In the genomic region with DNA sequence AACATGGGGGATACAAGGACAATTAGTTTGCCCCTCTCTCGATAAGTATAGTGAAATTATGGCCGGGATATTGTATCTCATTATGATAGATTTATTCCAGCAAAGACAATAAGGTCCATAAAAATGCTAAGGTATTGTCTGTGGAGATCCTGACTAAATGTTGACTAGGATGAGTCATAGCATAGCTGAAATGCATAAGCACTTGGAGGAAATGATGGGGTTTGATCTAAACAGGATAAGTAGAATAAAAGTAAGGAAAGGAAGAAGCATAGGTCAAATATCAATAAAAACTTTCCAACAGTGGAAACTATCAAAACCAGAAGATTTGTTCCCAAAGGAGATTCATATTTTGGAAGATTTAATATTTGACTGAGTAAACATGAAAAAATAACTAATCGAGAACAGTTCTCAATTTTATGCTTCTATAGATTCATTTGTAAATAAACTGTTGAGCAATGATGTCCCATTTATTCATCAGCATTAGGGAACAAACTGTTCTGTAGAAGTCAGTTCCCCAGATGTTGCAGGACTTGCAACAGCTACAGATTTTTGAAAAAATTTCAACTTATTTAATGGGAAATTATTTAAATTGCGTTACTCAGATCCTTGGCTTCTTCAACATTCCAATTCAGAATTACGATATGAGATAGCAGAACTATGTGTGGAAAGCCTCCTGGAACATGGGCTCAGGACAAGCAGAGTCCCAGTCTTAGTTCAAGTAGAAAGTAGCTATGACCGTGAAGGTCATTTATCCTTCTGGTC, we compare ENCODE assay signal across 2 cellular contexts.
TF ChIP-seq lines count a peak whose summit lies in the region.

No MANE protein-coding gene starts in this region.

TF ChIP-seq in IMR-90, 13 proteins besides CTCF, POLR2A, EP300 and RAD21 (continued from another document):
- TF ChIP-seq, protein P1, sequence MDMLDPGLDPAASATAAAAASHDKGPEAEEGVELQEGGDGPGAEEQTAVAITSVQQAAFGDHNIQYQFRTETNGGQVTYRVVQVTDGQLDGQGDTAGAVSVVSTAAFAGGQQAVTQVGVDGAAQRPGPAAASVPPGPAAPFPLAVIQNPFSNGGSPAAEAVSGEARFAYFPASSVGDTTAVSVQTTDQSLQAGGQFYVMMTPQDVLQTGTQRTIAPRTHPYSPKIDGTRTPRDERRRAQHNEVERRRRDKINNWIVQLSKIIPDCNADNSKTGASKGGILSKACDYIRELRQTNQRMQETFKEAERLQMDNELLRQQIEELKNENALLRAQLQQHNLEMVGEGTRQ (IDR thresholded peaks at IDR 0.05; ENCODE audit: low read depth, low read length): no peak
- TF ChIP-seq MXI1 (IDR thresholded peaks at IDR 0.05; ENCODE audit: borderline replicate concordance, low read depth, low read length) (no peak), CEBPB (IDR thresholded peaks at IDR 0.05; ENCODE audit: low read depth, low read length) (no peak), NFE2L2 (IDR thresholded peaks at IDR 0.05; ENCODE audit: low read depth, low read length) (no peak), BHLHE40 (IDR thresholded peaks at IDR 0.05; ENCODE audit: low read depth, low read length) (no peak), MAFK (IDR thresholded peaks at IDR 0.05; ENCODE audit: low read depth, low read length) (no peak), MAZ (IDR thresholded peaks at IDR 0.05; ENCODE audit: borderline replicate concordance, low read depth, low read length) (no peak), RFX5 (IDR thresholded peaks at IDR 0.05; ENCODE audit: low read depth, low read length) (no peak), SMC3 (IDR thresholded peaks at IDR 0.05; ENCODE audit: low read depth, low read length) (no peak), RCOR1 (IDR thresholded peaks at IDR 0.05; ENCODE audit: insufficient replicate concordance, low read length) (no peak), CHD1 (IDR thresholded peaks at IDR 0.05; ENCODE audit: low read depth, low read length) (no peak)
- TF ChIP-seq, protein P2, sequence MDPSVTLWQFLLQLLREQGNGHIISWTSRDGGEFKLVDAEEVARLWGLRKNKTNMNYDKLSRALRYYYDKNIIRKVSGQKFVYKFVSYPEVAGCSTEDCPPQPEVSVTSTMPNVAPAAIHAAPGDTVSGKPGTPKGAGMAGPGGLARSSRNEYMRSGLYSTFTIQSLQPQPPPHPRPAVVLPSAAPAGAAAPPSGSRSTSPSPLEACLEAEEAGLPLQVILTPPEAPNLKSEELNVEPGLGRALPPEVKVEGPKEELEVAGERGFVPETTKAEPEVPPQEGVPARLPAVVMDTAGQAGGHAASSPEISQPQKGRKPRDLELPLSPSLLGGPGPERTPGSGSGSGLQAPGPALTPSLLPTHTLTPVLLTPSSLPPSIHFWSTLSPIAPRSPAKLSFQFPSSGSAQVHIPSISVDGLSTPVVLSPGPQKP (IDR thresholded peaks at IDR 0.05; ENCODE audit: borderline replicate concordance, low read depth, low read length): no peak

TF ChIP-seq in GM12891, 5 proteins besides CTCF, POLR2A, EP300 and RAD21 (continued from another document):
- TF ChIP-seq POU2F2 (IDR thresholded peaks at IDR 0.05; ENCODE audit: low read depth, low read length): no peak
- TF ChIP-seq TAF1 (IDR thresholded peaks at IDR 0.05; ENCODE audit: low read depth, low read length): no peak
- no peak for TF ChIP-seq SPI1 (IDR thresholded peaks at IDR 0.05; ENCODE audit: low read depth, low read length)
